ENCODE assay signal across 8 cellular contexts in the genomic region with DNA sequence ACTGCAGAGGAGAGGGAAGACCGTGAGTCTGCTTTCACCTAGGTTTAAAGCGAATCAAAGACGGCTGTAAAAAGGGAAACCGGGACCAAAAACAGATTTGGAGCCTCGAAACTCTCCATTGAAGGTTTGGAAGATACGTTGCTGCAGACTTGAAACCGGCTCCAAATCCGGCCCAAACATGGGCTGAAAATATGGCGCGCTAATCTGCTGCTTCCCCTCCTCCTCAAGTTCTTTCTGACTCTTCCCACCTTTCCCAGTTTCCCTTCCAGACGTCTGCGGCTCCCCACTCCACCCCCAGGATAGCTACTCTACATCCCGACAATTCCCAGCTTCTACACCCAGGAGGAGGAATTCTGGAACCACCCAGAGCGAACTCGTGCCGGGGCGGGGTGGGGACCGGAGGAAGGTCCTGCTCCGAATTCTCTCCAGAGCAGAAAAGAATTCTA. TPM values are rescaled to one million over a fixed set of nuclear protein-coding genes. Genes with fewer than 3 reads are reported as not detected.
DNase-seq lines count a peak whose midpoint lies in the region; ATAC-seq and TF ChIP-seq lines count a peak whose summit lies in the region.

No MANE protein-coding gene starts in this region.

- H3K4me1 Mint-ChIP-seq in activated CD4-positive, alpha-beta T cell treated with anti-CD3 and anti-CD28 coated beads for 36 hours: peaks cover 23% of the 10 kb centered on the region
- H3K4me1 Mint-ChIP-seq in central memory CD8-positive, alpha-beta T cell: peaks cover 58% of the 10 kb centered on the region

- DNase-seq in activated CD4-positive, alpha-beta T cell treated with anti-CD3 and anti-CD28 coated beads for 36 hours: peak; percentile 17
- DNase-seq in activated CD4-positive, alpha-beta T cell treated with anti-CD3 and anti-CD28 coated beads for 4 hours: no peak
- no peak for DNase-seq in central memory CD8-positive, alpha-beta T cell (ENCODE audit: low spot score in 2 of 2)
- peak; percentile 95 for DNase-seq in mesendoderm
- DNase-seq in tibial artery: no peak
- no peak for DNase-seq in amygdala (lab: John Stamatoyannopoulos, UW)
- no peak for DNase-seq in effector CD8-positive, alpha-beta T cell (lab: John Stamatoyannopoulos, UW)
- DNase-seq in foreskin keratinocyte: no peak

- no peak overlapping the region for H3K4me3 ChIP-seq in mesendoderm (ENCODE audit: low read length)
- peak overlapping the region; percentile 51 to 54 for H3K4me3 ChIP-seq in tibial artery

- CTCF ChIA-PET in activated CD4-positive, alpha-beta T cell treated with anti-CD3 and anti-CD28 coated beads for 36 hours (lab: Charles Lee): interaction anchor here (1.1 to 3.8 kb wide), 11 partner anchors 9 to 622 kb away, joined by 3 to 49 read pairs (median 7); a partner anchor contains a TSS

- H3K36me3 ChIP-seq in mesendoderm (ENCODE audit: control insufficient read depth, insufficient read depth, low read length) (peaks cover 7% of the 10 kb centered on the region), tibial artery (no peaks in the 10 kb centered on the region)

- no peak overlapping the region for H2AK5ac ChIP-seq in mesendoderm (ENCODE audit: low read length)

- H2BK120ac ChIP-seq in mesendoderm (ENCODE audit: low read depth, low read length): peak overlapping the region; percentile 29

- H2BK15ac ChIP-seq in mesendoderm (replicated peaks; ENCODE audit: low read depth): no peak overlapping the region

- peak overlapping the region; percentile 91 for H3K4ac ChIP-seq in mesendoderm (ENCODE audit: low read depth, low read length)

- no peaks in the 10 kb centered on the region for H3K79me1 ChIP-seq in mesendoderm (ENCODE audit: low read length)

- peak overlapping the region; percentile 96 for H3K56ac ChIP-seq in mesendoderm (ENCODE audit: low read length)

- peak overlapping the region; percentile 65 for H3K4me2 ChIP-seq in mesendoderm (ENCODE audit: low read length)

- no peaks in the 10 kb centered on the region for H3K27me3 ChIP-seq in mesendoderm (ENCODE audit: insufficient read depth, low read length, poor library complexity)
- peaks cover 0 to 54% of the 10 kb centered on the region in 2 donors for H3K27me3 ChIP-seq in tibial artery
- peaks cover 59% of the 10 kb centered on the region for H3K27me3 ChIP-seq in foreskin keratinocyte

- peaks cover 13% of the 10 kb centered on the region for H3K79me2 ChIP-seq in mesendoderm (ENCODE audit: control insufficient read depth, insufficient read depth, low read length)

- no peak for ATAC-seq in activated CD4-positive, alpha-beta T cell treated with anti-CD3 and anti-CD28 coated beads for 36 hours
- no peak for ATAC-seq in central memory CD8-positive, alpha-beta T cell (replicated peaks; ENCODE audit: extremely low read depth, poor library complexity, severe bottlenecking)
- ATAC-seq in foreskin keratinocyte: no peak

- TF ChIP-seq CTCF in tibial artery (IDR thresholded peaks at IDR 0.05): no peak
- TF ChIP-seq CTCF in foreskin keratinocyte (conservative IDR thresholded peaks at IDR 0.05): no peak

- no peak overlapping the region for H4K5ac ChIP-seq in mesendoderm (ENCODE audit: low read length)

- H3K18ac ChIP-seq in mesendoderm (ENCODE audit: low read length): peak overlapping the region; percentile 97

- H3K4me1 ChIP-seq in mesendoderm (ENCODE audit: control insufficient read depth, low read depth, low read length) (peaks cover 5% of the 10 kb centered on the region), tibial artery (peaks cover 0 to 31% (median 25%) of the 10 kb centered on the region in 4 donors), foreskin keratinocyte (peaks cover 4% of the 10 kb centered on the region)

- peaks cover 53% of the 10 kb centered on the region for H3K27me3 Mint-ChIP-seq in activated CD4-positive, alpha-beta T cell treated with anti-CD3 and anti-CD28 coated beads for 36 hours
- no peaks in the 10 kb centered on the region for H3K27me3 Mint-ChIP-seq in central memory CD8-positive, alpha-beta T cell

- H3K36me3 Mint-ChIP-seq in activated CD4-positive, alpha-beta T cell treated with anti-CD3 and anti-CD28 coated beads for 36 hours (ENCODE audit: low read depth): no peaks in the 10 kb centered on the region
- H3K36me3 Mint-ChIP-seq in central memory CD8-positive, alpha-beta T cell (ENCODE audit: insufficient read depth): peaks cover 59% of the 10 kb centered on the region

- no peak overlapping the region for H3K27ac Mint-ChIP-seq in activated CD4-positive, alpha-beta T cell treated with anti-CD3 and anti-CD28 coated beads for 36 hours
- H3K27ac Mint-ChIP-seq in central memory CD8-positive, alpha-beta T cell (ENCODE audit: low read depth): peak overlapping the region; percentile 98

- H3K4me3 Mint-ChIP-seq in activated CD4-positive, alpha-beta T cell treated with anti-CD3 and anti-CD28 coated beads for 36 hours: peak overlapping the region; percentile 80
- peak overlapping the region; percentile 98 for H3K4me3 Mint-ChIP-seq in central memory CD8-positive, alpha-beta T cell

- no peak overlapping the region for H3K23ac ChIP-seq in mesendoderm (ENCODE audit: low read length)

- WGBS in mesendoderm (ENCODE audit: extremely low coverage, insufficient coverage, low lambda C conversion rate): no CpG with 5 or more reads among the region's 19 CpGs

- H3K9ac ChIP-seq in mesendoderm (ENCODE audit: low read length): peak overlapping the region; percentile 73

- POLR2A ChIA-PET in activated CD4-positive, alpha-beta T cell treated with anti-CD3 and anti-CD28 coated beads for 36 hours (lab: Charles Lee): no interaction called here

- H3K9me3 Mint-ChIP-seq in activated CD4-positive, alpha-beta T cell treated with anti-CD3 and anti-CD28 coated beads for 36 hours (ENCODE audit: low read depth): no peaks in the 10 kb centered on the region
- no peaks in the 10 kb centered on the region for H3K9me3 Mint-ChIP-seq in central memory CD8-positive, alpha-beta T cell

- intact Hi-C loops in activated CD4-positive, alpha-beta T cell treated with anti-CD3 and anti-CD28 coated beads for 36 hours (cut with DNase I, micrococcal nuclease): loop anchor here (2.0 to 10.0 kb wide), 6 partner anchors 15 to 634 kb away; a partner anchor contains a TSS
- intact Hi-C loops in tibial artery (cut with DNase I; ENCODE audit: low total_unique reads): loop anchor here (5.0 kb wide), 1 partner anchor 619 kb away; no protein-coding TSS in a partner anchor

- peak overlapping the region; percentile 70 for H2BK5ac ChIP-seq in mesendoderm (ENCODE audit: low read length)

- H3K9me3 ChIP-seq in tibial artery: no peaks in the 10 kb centered on the region

- peak overlapping the region; percentile 60 for H4K8ac ChIP-seq in mesendoderm (ENCODE audit: low read depth, low read length)

- peak overlapping the region; percentile 99 for H3K27ac ChIP-seq in mesendoderm (ENCODE audit: low read depth, low read length)
- no peak overlapping the region for H3K27ac ChIP-seq in tibial artery
- no peak overlapping the region for H3K27ac ChIP-seq in foreskin keratinocyte

RNA-seq across cellular contexts. Expression of a gene that starts 8.7 kb away (rescaled TPM):
- total RNA-seq in activated CD4-positive, alpha-beta T cell treated with anti-CD3 and anti-CD28 coated beads for 36 hours: under 1 TPM; 0.25 TPM
- 314 TPM for polyA plus RNA-seq in mesendoderm (2013, experiment 1 of 2)
- polyA plus RNA-seq in mesendoderm (2013, experiment 2 of 2): 293 TPM
- 0.37 and 0.95 TPM in 2 replicates for total RNA-seq in foreskin keratinocyte
- 0.24 and 0.57 TPM in 2 replicates for polyA plus RNA-seq in foreskin keratinocyte

Comparison
In these comparisons a context has a peak if more than half of its experiments do, and no peak if none do; other contexts are left out.
1. DNase-seq: peak in activated CD4-positive, alpha-beta T cell treated with anti-CD3 and anti-CD28 coated beads for 36 hours (single experiment) and mesendoderm (single experiment); none in activated CD4-positive, alpha-beta T cell treated with anti-CD3 and anti-CD28 coated beads for 4 hours (0 of 2), central memory CD8-positive, alpha-beta T cell (0 of 2), tibial artery (0 of 2), amygdala (0 of 56), effector CD8-positive, alpha-beta T cell (single experiment) and foreskin keratinocyte (0 of 2).